ENCODE assay signal across 12 cellular contexts in genomic region chr1:227889047-227889862, GRCh38. TPM values are rescaled to one million over a fixed set of nuclear protein-coding genes. Genes with fewer than 3 reads are reported as not detected.
DNase-seq lines count a peak whose midpoint lies in the region; ATAC-seq and TF ChIP-seq lines count a peak whose summit lies in the region.
"Had no signal": no experiment of that assay in that cellular context is flagged by ENCODE, and none has a peak within 500 bp of the region (broad histone marks: within the 10 kb centered on the region; RNA-seq: fewer than 3 reads in every experiment).

No MANE protein-coding gene starts in this region.

- no peak overlapping the region for H3K27ac ChIP-seq in right atrium auricular region
- no peak overlapping the region for H3K27ac ChIP-seq in testis
- H3K27ac ChIP-seq in brain microvascular endothelial cell = no peak overlapping the region
- H3K27ac ChIP-seq: gastrocnemius medialis had no signal

- H3K27me3 Mint-ChIP-seq in activated T-helper 2 cell treated with anti-CD3 and anti-CD28 coated beads, Interferon-gamma antibody, Interleukin-2, Interleukin-4, amounts not matched to agents 10 μg/mL and 5 μg/mL and 100 μg/mL, durations not matched to agents 14 hours and 24 hours and 36 hours (ENCODE audit: low read depth) = no peaks in the 10 kb centered on the region

- no peaks in the 10 kb centered on the region for H3K9me3 ChIP-seq in right atrium auricular region
- H3K9me3 ChIP-seq in testis = no peaks in the 10 kb centered on the region
- H3K9me3 ChIP-seq: gastrocnemius medialis had no signal

- H3K4me1 Mint-ChIP-seq in activated T-helper 2 cell treated with anti-CD3 and anti-CD28 coated beads, Interferon-gamma antibody, Interleukin-2, Interleukin-4, amounts not matched to agents 10 μg/mL and 5 μg/mL and 100 μg/mL, durations not matched to agents 14 hours and 24 hours and 36 hours (ENCODE audit: low read depth) = peaks cover 5% of the 10 kb centered on the region

- H3K9me3 Mint-ChIP-seq in activated T-helper 2 cell treated with anti-CD3 and anti-CD28 coated beads, Interferon-gamma antibody, Interleukin-2, Interleukin-4, amounts not matched to agents 10 μg/mL and 5 μg/mL and 100 μg/mL, durations not matched to agents 14 hours and 24 hours and 36 hours = no peaks in the 10 kb centered on the region
- H3K9me3 Mint-ChIP-seq: stimulated activated effector memory CD8-positive, alpha-beta T cell treated with anti-CD3 and anti-CD28 coated beads, Interleukin-12 subunit alpha, Interleukin-12 subunit beta, amount 100 ng/mL, for 72 hours had no signal

- no peak for ATAC-seq in left ventricle myocardium superior
- ATAC-seq: gastrocnemius medialis; stimulated activated effector memory CD8-positive, alpha-beta T cell treated with anti-CD3 and anti-CD28 coated beads, Interleukin-12 subunit alpha, Interleukin-12 subunit beta, amount 100 ng/mL, for 72 hours had no signal

- H3K4me3 Mint-ChIP-seq in activated T-helper 2 cell treated with anti-CD3 and anti-CD28 coated beads, Interferon-gamma antibody, Interleukin-2, Interleukin-4, amounts not matched to agents 10 μg/mL and 5 μg/mL and 100 μg/mL, durations not matched to agents 14 hours and 24 hours and 36 hours (ENCODE audit: low read depth) = no peak overlapping the region
- H3K4me3 Mint-ChIP-seq: stimulated activated effector memory CD8-positive, alpha-beta T cell treated with anti-CD3 and anti-CD28 coated beads, Interleukin-12 subunit alpha, Interleukin-12 subunit beta, amount 100 ng/mL, for 72 hours had no signal

- no peak overlapping the region for H3K27ac Mint-ChIP-seq in activated T-helper 2 cell treated with anti-CD3 and anti-CD28 coated beads, Interferon-gamma antibody, Interleukin-2, Interleukin-4, amounts not matched to agents 10 μg/mL and 5 μg/mL and 100 μg/mL, durations not matched to agents 14 hours and 24 hours and 36 hours
- H3K27ac Mint-ChIP-seq: stimulated activated effector memory CD8-positive, alpha-beta T cell treated with anti-CD3 and anti-CD28 coated beads, Interleukin-12 subunit alpha, Interleukin-12 subunit beta, amount 100 ng/mL, for 72 hours had no signal

- in situ Hi-C loops in brain microvascular endothelial cell (cut with HindIII; ENCODE audit: low pct_ligation_motif_present, low sequenced_read_pairs) = no loop called here
- in situ Hi-C loops in KBM-7 (cut with MboI; ENCODE audit: low pct_unique_long_range_greater_than_20kb, low sequenced_read_pairs) = no loop called here

- no peaks in the 10 kb centered on the region for H3K27me3 ChIP-seq in right atrium auricular region
- no peaks in the 10 kb centered on the region for H3K27me3 ChIP-seq in testis
- no peaks in the 10 kb centered on the region for H3K27me3 ChIP-seq in brain microvascular endothelial cell (replicated peaks)

- DNase-seq in right atrium auricular region (ENCODE audit: low spot score) (peak; percentile 58), left ventricle myocardium superior (no peak), lower leg skin (ENCODE audit: low spot score in 2 of 2) (peak; percentile 10 to 83), testis (peak; percentile 10), brain microvascular endothelial cell (no peak), NCI-H82 treated with DMSO at 0.1 percent for 48 hours (lab: John Stamatoyannopoulos, UW; ENCODE audit: unreplicated experiment) (no peak), KBM-7 (no peak)
- peak; percentile 5 for DNase-seq in activated T-helper 2 cell treated with anti-CD3 and anti-CD28 coated beads, Interferon-gamma antibody, Interleukin-2, Interleukin-4, amounts not matched to agents 10 μg/mL and 5 μg/mL and 100 μg/mL, durations not matched to agents 14 hours and 24 hours and 36 hours (ENCODE audit: low spot score)
- DNase-seq: anterior cingulate cortex, NCI-H2029 treated with DMSO at 0.1 percent for 48 hours had no signal

- H3K36me3 ChIP-seq in right atrium auricular region = no peaks in the 10 kb centered on the region
- H3K36me3 ChIP-seq in testis (ENCODE audit: low read depth, missing control alignments) = no peaks in the 10 kb centered on the region
- H3K36me3 ChIP-seq in brain microvascular endothelial cell (replicated peaks) = no peaks in the 10 kb centered on the region
- H3K36me3 ChIP-seq: gastrocnemius medialis had no signal

- TF ChIP-seq POLR2A in lower leg skin (IDR thresholded peaks at IDR 0.05) (no peak), testis (IDR thresholded peaks at IDR 0.05) (no peak)

- TF ChIP-seq CTCF in right atrium auricular region (IDR thresholded peaks at IDR 0.05) (no peak), lower leg skin (IDR thresholded peaks at IDR 0.05) (no peak), testis (IDR thresholded peaks at IDR 0.05) (no peak), brain microvascular endothelial cell (IDR thresholded peaks at IDR 0.05; ENCODE audit: low read depth, low read length, missing control alignments) (no peak)

- no peaks in the 10 kb centered on the region for H3K36me3 Mint-ChIP-seq in activated T-helper 2 cell treated with anti-CD3 and anti-CD28 coated beads, Interferon-gamma antibody, Interleukin-2, Interleukin-4, amounts not matched to agents 10 μg/mL and 5 μg/mL and 100 μg/mL, durations not matched to agents 14 hours and 24 hours and 36 hours (ENCODE audit: low read depth)
- H3K36me3 Mint-ChIP-seq: stimulated activated effector memory CD8-positive, alpha-beta T cell treated with anti-CD3 and anti-CD28 coated beads, Interleukin-12 subunit alpha, Interleukin-12 subunit beta, amount 100 ng/mL, for 72 hours had no signal

- H3K4me1 ChIP-seq in right atrium auricular region (peaks cover 0 to 27% of the 10 kb centered on the region in 2 donors), testis (peaks cover 17% of the 10 kb centered on the region)

- WGBS in lower leg skin, 2 donors = 54 to 68% methylated on average over 13 to 14 of the region's 14 CpGs
- WGBS in testis, 2 donors = 70 to 74% methylated on average over 9 to 14 of the region's 14 CpGs

- intact Hi-C loops in left ventricle myocardium superior (cut with micrococcal nuclease) (no loop called here), lower leg skin (cut with DNase I; ENCODE audit: low total_unique reads) (no loop called here), testis (cut with DNase I; ENCODE audit: low total_unique reads) (loop anchor here (5.0 kb wide), 1 partner anchor 58 kb away; the partner anchor contains the start of gene WNT9A)
- intact Hi-C loops in activated T-helper 2 cell treated with anti-CD3 and anti-CD28 coated beads, Interferon-gamma antibody, Interleukin-2, Interleukin-4, amounts not matched to agents 10 μg/mL and 5 μg/mL and 100 μg/mL, durations not matched to agents 14 hours and 24 hours and 36 hours (cut with micrococcal nuclease) = no loop called here

- no peak overlapping the region for H3K4me3 ChIP-seq in right atrium auricular region
- H3K4me3 ChIP-seq in lower leg skin (ENCODE audit: low read depth, poor library complexity, severe bottlenecking) = no peak overlapping the region
- H3K4me3 ChIP-seq in testis = no peak overlapping the region
- H3K4me3 ChIP-seq in brain microvascular endothelial cell (ENCODE audit: low read depth, low read length) = no peak overlapping the region
- H3K4me3 ChIP-seq: gastrocnemius medialis had no signal

RNA-seq across cellular contexts. Expression of gene WNT9A, which starts 58.5 kb away (rescaled TPM):
- total RNA-seq in right atrium auricular region (1 to 10 TPM in 1 of 2 donors, under 1 TPM in 1; 0.78 to 2.2 TPM), left ventricle myocardium superior (2.5 TPM), lower leg skin (1 to 10 TPM in 2 of 4 donors, under 1 TPM in 2; 0.72 to 2.5 (median 1.2) TPM), testis (1 to 10 TPM; 3.5 to 4.3 TPM)
- 0.05 TPM in 1 of 2 replicates, not detected in the other for total RNA-seq in activated T-helper 2 cell treated with anti-CD3 and anti-CD28 coated beads, Interferon-gamma antibody, Interleukin-2, Interleukin-4, amounts not matched to agents 10 μg/mL and 5 μg/mL and 100 μg/mL, durations not matched to agents 14 hours and 24 hours and 36 hours
- 3.1 TPM for polyA plus RNA-seq in testis (ENCODE audit: insufficient read depth, low read depth, low replicate concordance)

Comparison
In these comparisons a context has a peak if more than half of its experiments do, and no peak if none do; other contexts are left out.
1. DNase-seq: peak in right atrium auricular region (single experiment), activated T-helper 2 cell treated with anti-CD3 and anti-CD28 coated beads, Interferon-gamma antibody, Interleukin-2, Interleukin-4, amounts not matched to agents 10 μg/mL and 5 μg/mL and 100 μg/mL, durations not matched to agents 14 hours and 24 hours and 36 hours (single experiment), lower leg skin (2 of 2) and testis (single experiment); none in left ventricle myocardium superior (single experiment), brain microvascular endothelial cell (single experiment), NCI-H82 treated with DMSO at 0.1 percent for 48 hours (single experiment) and KBM-7 (single experiment).